ENCODE assay signal across 8 cellular contexts in the genomic region with DNA sequence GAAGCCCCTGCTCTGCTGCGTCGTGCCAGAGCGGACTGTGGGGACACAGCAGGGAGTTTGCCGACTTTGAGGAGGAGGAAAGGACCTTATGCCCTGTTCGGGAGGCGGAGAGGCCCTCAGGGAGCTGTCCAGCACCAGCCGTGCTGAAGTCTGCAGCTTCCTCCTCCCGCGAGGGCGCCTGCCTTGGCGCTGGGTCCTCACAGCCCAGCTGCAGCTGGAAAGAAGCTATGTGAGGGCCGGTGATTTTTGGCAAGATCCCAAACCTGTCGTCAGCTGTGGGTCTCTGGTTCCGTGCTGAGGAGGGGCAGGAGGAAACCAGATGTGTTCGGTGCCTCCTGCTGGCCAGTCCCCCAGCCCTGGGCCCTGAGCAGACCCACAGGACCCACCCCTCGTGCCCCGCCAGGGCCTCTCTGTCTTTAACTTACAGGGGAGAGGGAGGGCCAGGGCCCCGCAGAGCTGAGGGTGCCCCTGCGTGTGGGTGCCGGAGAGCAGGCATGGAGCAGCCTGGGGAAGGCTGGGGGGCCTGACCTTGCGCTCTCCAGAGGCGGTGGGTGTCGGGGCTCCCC. TPM values are rescaled to one million over a fixed set of nuclear protein-coding genes. Genes with fewer than 3 reads are reported as not detected.
A peak's percentile ranks its signal among the peaks of the same experiment; 100 is the strongest.
DNase-seq lines count a peak whose midpoint lies in the region; ATAC-seq and TF ChIP-seq lines count a peak whose summit lies in the region.

No MANE protein-coding gene starts in this region.

- no peak for TF ChIP-seq CTCF in GM10248 (IDR thresholded peaks at IDR 0.05; ENCODE audit: control extremely low read depth, extremely low read depth, low read depth, missing control alignments)

- POLR2A ChIA-PET in GM10248 (lab: Yijun Ruan, JAX), result no interaction called here

- ATAC-seq in HG02981 (IDR thresholded peaks at IDR 0.05; ENCODE audit: unreplicated experiment) (no peak), HG02588 (IDR thresholded peaks at IDR 0.05; ENCODE audit: unreplicated experiment) (no peak), GM21515 (IDR thresholded peaks at IDR 0.05; ENCODE audit: unreplicated experiment) (no peak)

- CTCF ChIA-PET in GM10248 (lab: Yijun Ruan, JAX), result no interaction called here

- DNase-seq in GM10248 (ENCODE audit: extremely low spot score) (peak; percentile 77), NCI-H1092 (lab: John Stamatoyannopoulos, UW) (peak; percentile 42), fibroblast of the conjunctiva (ENCODE audit: low read depth) (peak; percentile 12), occipital lobe (lab: John Stamatoyannopoulos, UW) (peak; percentile 63)
- DNase-seq in activated CD8-positive, alpha-beta memory T cell treated with anti-CD3 and anti-CD28 coated beads, Interleukin-2, amount 50 U/mL, for 4 hours, result peak; percentile 48

RNA-seq across cellular contexts. Expression of a gene that starts 12.0 kb away (rescaled TPM):
- 32.8 TPM for total RNA-seq in occipital lobe

Comparison
In these comparisons a context has a peak if more than half of its experiments do, and no peak if none do; other contexts are left out.
1. DNase-seq: peak in every context shown above with its lines; median percentile 77 in GM10248; 63 in occipital lobe; 48 in activated CD8-positive, alpha-beta memory T cell treated with anti-CD3 and anti-CD28 coated beads, Interleukin-2, amount 50 U/mL, for 4 hours; 42 in NCI-H1092; 12 in fibroblast of the conjunctiva.